In the genomic region with DNA sequence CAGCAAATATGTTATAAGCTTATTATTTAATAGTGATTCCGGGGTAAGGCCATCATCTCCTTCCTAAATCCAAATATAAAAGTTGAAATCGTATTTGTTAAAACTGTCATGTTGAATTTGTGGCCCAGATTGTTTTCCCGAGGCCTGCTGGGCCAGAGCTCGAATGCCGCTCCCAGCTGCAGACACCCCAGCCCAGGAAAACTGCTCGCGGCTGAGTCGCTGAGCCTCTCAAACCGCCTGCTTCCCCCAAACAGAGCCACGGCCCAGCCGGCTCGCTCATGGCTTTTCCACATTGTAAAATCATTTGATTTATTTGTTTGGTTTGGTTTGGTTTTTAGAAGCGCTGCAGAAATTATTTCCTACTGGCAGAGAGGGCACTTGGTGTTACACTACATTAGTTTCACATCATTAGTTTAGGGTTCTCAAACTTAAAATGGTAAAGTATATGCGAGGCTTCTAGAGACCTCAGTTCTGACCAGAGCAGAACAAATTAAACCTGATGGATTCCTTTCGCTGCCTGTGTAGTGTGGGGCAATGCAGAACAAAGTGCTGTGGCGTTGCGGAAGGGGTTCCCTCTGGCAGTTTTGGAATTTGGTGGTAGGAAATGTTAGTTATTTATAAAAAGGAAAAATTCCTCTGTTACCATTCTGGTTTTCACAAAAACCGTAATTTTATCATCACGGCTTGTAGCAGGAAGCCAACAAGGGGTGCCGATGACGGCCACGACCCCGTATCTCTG, we compare ENCODE assay signal across 8 cellular contexts.
DNase-seq lines count a peak whose midpoint lies in the region; ATAC-seq and TF ChIP-seq lines count a peak whose summit lies in the region.

No MANE protein-coding gene starts in this region.

- peak overlapping the region in 5 of 11 experiments; percentile 29 to 66 (median 60); a peak in 8 of 22 replicates for H3K9ac ChIP-seq in BLaER1 treated with 17β-estradiol and CSF1 and Interleukin-3, amounts not matched to agents 10 nM and 100 nM

- H3K9me3 ChIP-seq in BLaER1 treated with 17β-estradiol and CSF1 and Interleukin-3, amounts not matched to agents 10 nM and 100 nM (replicated peaks in 1 of 11) = peaks cover 0 to 6% (median 0%) of the 10 kb centered on the region in 11 experiments; a peak in 2 of 22 replicates
- no peaks in the 10 kb centered on the region for H3K9me3 ChIP-seq in adrenal gland (replicated peaks in 1 of 3)

- H3K27me3 Mint-ChIP-seq in HFFc6 (ENCODE audit: insufficient read depth) (peaks cover 2% of the 10 kb centered on the region), nephron progenitor cell (ENCODE audit: low read depth, poor library complexity) (peaks cover 20% of the 10 kb centered on the region)

- H3K9me3 Mint-ChIP-seq in HFFc6 (no peaks in the 10 kb centered on the region), nephron progenitor cell (peaks cover 4% of the 10 kb centered on the region)

- no peaks in the 10 kb centered on the region for H4K20me1 ChIP-seq in BLaER1 treated with 17β-estradiol and CSF1 and Interleukin-3, amounts not matched to agents 10 nM and 100 nM

- intact Hi-C loops in adrenal gland (cut with DNase I) = loop anchor here in 1 of 2 donors (10.0 kb wide), 1 partner anchor 134 kb away; no protein-coding TSS in a partner anchor

- no peak for TF ChIP-seq POLR2A in adrenal gland (IDR thresholded peaks at IDR 0.05)

- TF ChIP-seq CTCF in HFFc6 (IDR thresholded peaks at IDR 0.05) (no peak), coronary artery (IDR thresholded peaks at IDR 0.05) (no peak), nephron progenitor cell (IDR thresholded peaks at IDR 0.05) (no peak), adrenal gland (IDR thresholded peaks at IDR 0.05) (no peak)

- H3K27ac Mint-ChIP-seq in HFFc6 (no peak overlapping the region), nephron progenitor cell (no peak overlapping the region)

- H3K27ac ChIP-seq in BLaER1 treated with 17β-estradiol and CSF1 and Interleukin-3, amounts not matched to agents 10 nM and 100 nM = no peak overlapping the region
- H3K27ac ChIP-seq in coronary artery (no peak overlapping the region), adrenal gland (no peak overlapping the region)

- H3K36me3 Mint-ChIP-seq in HFFc6 (ENCODE audit: low read depth) (no peaks in the 10 kb centered on the region), nephron progenitor cell (ENCODE audit: low read depth) (no peaks in the 10 kb centered on the region)

- H3K4me1 Mint-ChIP-seq in HFFc6 (ENCODE audit: low read depth) (peaks cover 30% of the 10 kb centered on the region), nephron progenitor cell (peaks cover 41% of the 10 kb centered on the region)

- DNase-seq in HFFc6 (no peak), coronary artery (ENCODE audit: low spot score) (no peak), nephron progenitor cell (peak; percentile 49), adrenal gland (no peak), HUDEP-2 (lab: John Stamatoyannopoulos, UW; ENCODE audit: unreplicated experiment in 76 of 76) (no peak)

- H3K4me3 Mint-ChIP-seq in HFFc6 = 0 out of 2 replicates have a peak overlapping the region, but pooled peaks have one; percentile 26
- peak overlapping the region; percentile 79 for H3K4me3 Mint-ChIP-seq in nephron progenitor cell

- no peaks in the 10 kb centered on the region for H3K36me3 ChIP-seq in BLaER1 treated with 17β-estradiol and CSF1 and Interleukin-3, amounts not matched to agents 10 nM and 100 nM
- no peaks in the 10 kb centered on the region for H3K36me3 ChIP-seq in adrenal gland (replicated peaks in 1 of 2)

- H3K4me2 ChIP-seq in BLaER1 treated with 17β-estradiol and CSF1 and Interleukin-3, amounts not matched to agents 10 nM and 100 nM = peak overlapping the region; percentile 58 to 97 (median 79)

- peaks cover 0 to 12% (median 5%) of the 10 kb centered on the region in 10 experiments; a peak in 7 of 20 replicates for H3K4me1 ChIP-seq in BLaER1 treated with 17β-estradiol and CSF1 and Interleukin-3, amounts not matched to agents 10 nM and 100 nM
- peaks cover 5 to 6% of the 10 kb centered on the region in 2 donors for H3K4me1 ChIP-seq in adrenal gland (replicated peaks in 1 of 2)

- ATAC-seq in HG03520 (IDR thresholded peaks at IDR 0.05; ENCODE audit: unreplicated experiment) (no peak), HG03571 (IDR thresholded peaks at IDR 0.05; ENCODE audit: unreplicated experiment) (no peak)

- peak overlapping the region; percentile 35 to 66 (median 54); a peak in 18 of 20 replicates for H3K4me3 ChIP-seq in BLaER1 treated with 17β-estradiol and CSF1 and Interleukin-3, amounts not matched to agents 10 nM and 100 nM
- peak overlapping the region; percentile 70 for H3K4me3 ChIP-seq in coronary artery
- peak overlapping the region in 2 of 4 donors; percentile 35 to 69 for H3K4me3 ChIP-seq in adrenal gland

- peaks cover 36 to 52% (median 42%) of the 10 kb centered on the region in 11 experiments for H3K27me3 ChIP-seq in BLaER1 treated with 17β-estradiol and CSF1 and Interleukin-3, amounts not matched to agents 10 nM and 100 nM
- H3K27me3 ChIP-seq in adrenal gland = peaks cover 5% of the 10 kb centered on the region

- whole genome bisulfite sequencing in adrenal gland, 4 donors = 66 to 73% (median 69%) methylated on average over 23 of the region's 23 CpGs
